2 cellular contexts compared by ENCODE assay signal in genomic region chr2:81583311-81584108, GRCh38.
TF ChIP-seq lines count a peak whose summit lies in the region.

No MANE protein-coding gene starts in this region.

TF ChIP-seq in HepG2, 621 proteins besides CTCF, POLR2A, EP300 and RAD21:
- no peak for TF ChIP-seq ZNF44 (CRISPR knock-in tag; IDR thresholded peaks at IDR 0.05)
- TF ChIP-seq ZSCAN22 (CRISPR knock-in tag; IDR thresholded peaks at IDR 0.05): no peak
- TF ChIP-seq SIX1 (CRISPR knock-in tag; IDR thresholded peaks at IDR 0.05; ENCODE audit: borderline replicate concordance): no peak
- no peak for TF ChIP-seq ZNF792 (CRISPR knock-in tag; IDR thresholded peaks at IDR 0.05)
- TF ChIP-seq PHF21A (CRISPR knock-in tag; IDR thresholded peaks at IDR 0.05): no peak
- TF ChIP-seq HNRNPK (IDR thresholded peaks at IDR 0.05; ENCODE audit: low read depth, low read length, poor library complexity, severe bottlenecking): no peak
- TF ChIP-seq, protein P1, sequence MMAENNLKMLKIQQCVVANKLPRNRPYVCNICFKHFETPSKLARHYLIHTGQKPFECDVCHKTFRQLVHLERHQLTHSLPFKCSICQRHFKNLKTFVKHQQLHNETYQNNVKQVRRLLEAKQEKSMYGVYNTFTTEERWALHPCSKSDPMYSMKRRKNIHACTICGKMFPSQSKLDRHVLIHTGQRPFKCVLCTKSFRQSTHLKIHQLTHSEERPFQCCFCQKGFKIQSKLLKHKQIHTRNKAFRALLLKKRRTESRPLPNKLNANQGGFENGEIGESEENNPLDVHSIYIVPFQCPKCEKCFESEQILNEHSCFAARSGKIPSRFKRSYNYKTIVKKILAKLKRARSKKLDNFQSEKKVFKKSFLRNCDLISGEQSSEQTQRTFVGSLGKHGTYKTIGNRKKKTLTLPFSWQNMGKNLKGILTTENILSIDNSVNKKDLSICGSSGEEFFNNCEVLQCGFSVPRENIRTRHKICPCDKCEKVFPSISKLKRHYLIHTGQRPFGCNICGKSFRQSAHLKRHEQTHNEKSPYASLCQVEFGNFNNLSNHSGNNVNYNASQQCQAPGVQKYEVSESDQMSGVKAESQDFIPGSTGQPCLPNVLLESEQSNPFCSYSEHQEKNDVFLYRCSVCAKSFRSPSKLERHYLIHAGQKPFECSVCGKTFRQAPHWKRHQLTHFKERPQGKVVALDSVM (CRISPR knock-in tag; IDR thresholded peaks at IDR 0.05): no peak
- no peak for TF ChIP-seq KLF11 (CRISPR knock-in tag; IDR thresholded peaks at IDR 0.05)

TF ChIP-seq in H1, 55 proteins besides CTCF, POLR2A, EP300 and RAD21:
- TF ChIP-seq CHD1 (IDR thresholded peaks at IDR 0.05; ENCODE audit: low read depth, low read length) (no peak), POLR2AphosphoS5 (IDR thresholded peaks at IDR 0.05; ENCODE audit: low read depth, low read length) (no peak), GABPA (IDR thresholded peaks at IDR 0.05; ENCODE audit: borderline replicate concordance, insufficient read depth, low read length) (no peak), FOSL1 (IDR thresholded peaks at IDR 0.05; ENCODE audit: insufficient read depth, low read depth, low read length) (no peak), KDM1A (IDR thresholded peaks at IDR 0.05; ENCODE audit: borderline replicate concordance, low read length) (no peak), TAF1 (IDR thresholded peaks at IDR 0.05; ENCODE audit: low read depth, low read length) (no peak)
TF ChIP-seq in H1: peak in this region for 0.
